Comparison of ENCODE assay signal across 14 cellular contexts in genomic region chr2:8306530-8307351, GRCh38.
A peak's percentile ranks its signal among the peaks of the same experiment; 100 is the strongest.
DNase-seq lines count a peak whose midpoint lies in the region; ATAC-seq and TF ChIP-seq lines count a peak whose summit lies in the region.
"Had no signal": no experiment of that assay in that cellular context is flagged by ENCODE, and none has a peak within 500 bp of the region (broad histone marks: within the 10 kb centered on the region; RNA-seq: fewer than 3 reads in every experiment).

No MANE protein-coding gene starts in this region.

- no peak overlapping the region for H3K4me3 Mint-ChIP-seq in activated T-cell treated with anti-CD3 and anti-CD28 coated beads, Interleukin-2, amount 50 U/mL, for 72 hours

- no peak overlapping the region for H2AFZ ChIP-seq in SK-N-SH (ENCODE audit: low read depth)

- peaks cover 4% of the 10 kb centered on the region in 2 donors for H3K9me3 Mint-ChIP-seq in activated T-cell treated with anti-CD3 and anti-CD28 coated beads, Interleukin-2, amount 50 U/mL, for 72 hours

- no peak overlapping the region for H3K27ac Mint-ChIP-seq in activated T-cell treated with anti-CD3 and anti-CD28 coated beads, Interleukin-2, amount 50 U/mL, for 72 hours

- no peak overlapping the region for H3K4me2 ChIP-seq in SK-N-SH

- POLR2A ChIA-PET in SK-N-SH (lab: Yijun Ruan, JAX) = interaction anchor here (0.8 kb wide), 1 partner anchor 375 kb away, joined by 3 read pairs; the partner anchor contains the start of gene ID2

- no peaks in the 10 kb centered on the region for H3K79me2 ChIP-seq in SK-N-SH (ENCODE audit: insufficient read depth)

- no peaks in the 10 kb centered on the region for H3K27me3 ChIP-seq in SK-N-SH (ENCODE audit: insufficient read depth)
- H3K27me3 ChIP-seq in tibial artery = no peaks in the 10 kb centered on the region
- H3K27me3 ChIP-seq: esophagus squamous epithelium, sigmoid colon had no signal

- ATAC-seq in activated T-cell treated with anti-CD3 and anti-CD28 coated beads, Interleukin-2, amount 50 U/mL, for 72 hours (replicated peaks in 1 of 2) = peak; percentile 52 to 55
- ATAC-seq in HG03565 (IDR thresholded peaks at IDR 0.05; ENCODE audit: unreplicated experiment) = no peak
- ATAC-seq in GM21529 (IDR thresholded peaks at IDR 0.05; ENCODE audit: unreplicated experiment) = no peak
- no peak for ATAC-seq in HG03457 (IDR thresholded peaks at IDR 0.05; ENCODE audit: unreplicated experiment)
- ATAC-seq: K562 had no signal

- H3K27ac ChIP-seq in SK-N-SH (ENCODE audit: low read depth in 2 of 2, low read length in 1 of 2) = no peak overlapping the region; a peak in 1 of 4 replicates
- peak overlapping the region; percentile 78 to 83 for H3K27ac ChIP-seq in tibial artery

- TF ChIP-seq CTCF in SK-N-SH (IDR thresholded peaks at IDR 0.05) (no peak), fibroblast of villous mesenchyme (IDR thresholded peaks at IDR 0.05; ENCODE audit: insufficient read depth, low read depth, low read length) (no peak), tibial artery (IDR thresholded peaks at IDR 0.05) (no peak)

- no peaks in the 10 kb centered on the region for H4K20me1 ChIP-seq in SK-N-SH (ENCODE audit: insufficient read depth)

- CTCF ChIA-PET in SK-N-SH (lab: Yijun Ruan, JAX) = interaction anchor here (1.0 to 1.2 kb wide), 2 partner anchors 11 to 92 kb away, joined by 3 to 4 read pairs; no protein-coding TSS in a partner anchor

- peak in 1 of 2 donors; percentile 30 for DNase-seq in activated T-cell treated with anti-CD3 and anti-CD28 coated beads, Interleukin-2, amount 50 U/mL, for 72 hours
- DNase-seq in activated T-cell treated with anti-CD3 and anti-CD28 coated beads, Interleukin-2, amount 50 U/mL, for 1 hour = no peak
- DNase-seq in SK-N-SH (no peak), fibroblast of villous mesenchyme (ENCODE audit: low read depth) (peak; percentile 53), tibial artery (no peak)
- DNase-seq: activated CD4-positive, alpha-beta T cell treated with anti-CD3 and anti-CD28 coated beads for 48 hours; amniotic stem cell; esophagus squamous epithelium; sigmoid colon had no signal

- no peaks in the 10 kb centered on the region for H3K9me2 ChIP-seq in SK-N-SH

- peaks cover 7% of the 10 kb centered on the region for H3K27me3 Mint-ChIP-seq in activated T-cell treated with anti-CD3 and anti-CD28 coated beads, Interleukin-2, amount 50 U/mL, for 72 hours (ENCODE audit: low read depth)

- H3K36me3 Mint-ChIP-seq in activated T-cell treated with anti-CD3 and anti-CD28 coated beads, Interleukin-2, amount 50 U/mL, for 72 hours (ENCODE audit: insufficient read depth in 2 of 2) = peaks cover 4 to 6% of the 10 kb centered on the region in 2 donors

- no peak overlapping the region for H3K4me3 ChIP-seq in SK-N-SH (ENCODE audit: low read depth in 2 of 2, low read length in 1 of 2)
- H3K4me3 ChIP-seq in fibroblast of villous mesenchyme (ENCODE audit: low read depth, low read length) = no peak overlapping the region
- H3K4me3 ChIP-seq in tibial artery = no peak overlapping the region
- H3K4me3 ChIP-seq: esophagus squamous epithelium, K562, lung, sigmoid colon had no signal

- 49% methylated on average over 7 of the region's 7 CpGs for WGBS in SK-N-SH (ENCODE audit: low lambda C conversion rate)

- H3F3A ChIP-seq in SK-N-SH (replicated peaks; ENCODE audit: insufficient read depth) = no peaks in the 10 kb centered on the region

- peaks cover 75% of the 10 kb centered on the region for H3K4me1 Mint-ChIP-seq in activated T-cell treated with anti-CD3 and anti-CD28 coated beads, Interleukin-2, amount 50 U/mL, for 72 hours (ENCODE audit: low read depth)

- intact Hi-C loops in tibial artery (cut with DNase I; ENCODE audit: low total_unique reads) = no loop called here

- no peak overlapping the region for H3K9ac ChIP-seq in SK-N-SH

- peaks cover 14 to 24% of the 10 kb centered on the region in 2 experiments; a peak in 3 of 4 replicates for H3K4me1 ChIP-seq in SK-N-SH (ENCODE audit: control insufficient read depth in 1 of 2, insufficient read depth in 2 of 2, low read depth in 1 of 2, low read length in 1 of 2)
- peaks cover 0 to 48% (median 13%) of the 10 kb centered on the region in 4 donors for H3K4me1 ChIP-seq in tibial artery

- 0 out of 4 replicates have a peak, but pooled peaks of 1 of the 2 experiments have one; percentile 21 for TF ChIP-seq EP300 in SK-N-SH (IDR thresholded peaks at IDR 0.05; ENCODE audit: borderline replicate concordance in 1 of 2, low read depth in 1 of 2, low read length in 1 of 2)

- H3K9me3 ChIP-seq in SK-N-SH = no peaks in the 10 kb centered on the region
- H3K9me3 ChIP-seq in tibial artery = no peaks in the 10 kb centered on the region
- H3K9me3 ChIP-seq: esophagus squamous epithelium, sigmoid colon had no signal

- H3K36me3 ChIP-seq in SK-N-SH (replicated peaks in 1 of 2; ENCODE audit: control insufficient read depth in 1 of 2, insufficient read depth in 2 of 2, low read length in 1 of 2) (no peaks in the 10 kb centered on the region), tibial artery (no peaks in the 10 kb centered on the region)
- H3K36me3 ChIP-seq: esophagus squamous epithelium, sigmoid colon had no signal

- no peak for TF ChIP-seq RAD21 in SK-N-SH (IDR thresholded peaks at IDR 0.05; ENCODE audit: low read length)

TF ChIP-seq in SK-N-SH, 30 proteins besides CTCF, POLR2A, EP300 and RAD21:
- TF ChIP-seq GATA2 (CRISPR knock-in tag; IDR thresholded peaks at IDR 0.05) (no peak; the same call in 1 of the 2 replicates), TCF12 (IDR thresholded peaks at IDR 0.05) (peak; percentile 20; the same call in 1 of the 2 replicates), RCOR1 (IDR thresholded peaks at IDR 0.05; ENCODE audit: low read length) (peak; percentile 11), JUND (IDR thresholded peaks at IDR 0.05) (peak; percentile 29; the same call in 1 of the 2 replicates), FOSL2 (IDR thresholded peaks at IDR 0.05; ENCODE audit: borderline replicate concordance, low read depth) (peak; percentile 32; the same call in 1 of the 2 replicates)

Comparison
In these comparisons a context has a peak if more than half of its experiments do, and no peak if none do; other contexts are left out.
1. ATAC-seq: peak in activated T-cell treated with anti-CD3 and anti-CD28 coated beads, Interleukin-2, amount 50 U/mL, for 72 hours (2 of 2); none in HG03565 (single experiment), GM21529 (single experiment) and HG03457 (single experiment).
2. H3K27ac ChIP-seq: peak in tibial artery (2 of 2); none in SK-N-SH (0 of 2).